ENCODE assay signal across 16 cellular contexts in genomic region chr9:1462626-1463308, GRCh38.
DNase-seq lines count a peak whose midpoint lies in the region; ATAC-seq and TF ChIP-seq lines count a peak whose summit lies in the region.
"Had no signal": no experiment of that assay in that cellular context is flagged by ENCODE, and none has a peak within 500 bp of the region (broad histone marks: within the 10 kb centered on the region; RNA-seq: fewer than 3 reads in every experiment).

No MANE protein-coding gene starts in this region.

- no peaks in the 10 kb centered on the region for H3K36me3 ChIP-seq in RWPE2 (ENCODE audit: low read depth)
- no peaks in the 10 kb centered on the region for H3K36me3 ChIP-seq in mucosa of descending colon (ENCODE audit: low read depth)
- H3K36me3 ChIP-seq: SJCRH30 had no signal

- no peaks in the 10 kb centered on the region for H3K27me3 ChIP-seq in RWPE2 (ENCODE audit: insufficient read depth, poor library complexity, severe bottlenecking)
- H3K27me3 ChIP-seq: SJCRH30 had no signal

- DNase-seq in NCI-H2171 treated with DMSO at 0.1 percent for 48 hours (lab: John Stamatoyannopoulos, UW) (peak; percentile 34), NCI-H2171 (lab: John Stamatoyannopoulos, UW) (no peak), HT-29 (ENCODE audit: low spot score) (peak; percentile 75), RWPE2 (ENCODE audit: low spot score) (no peak), mucosa of descending colon (no peak), kidney tubule cell (ENCODE audit: low spot score) (no peak)
- DNase-seq in stimulated activated CD4-positive, alpha-beta T cell treated with anti-CD3 and anti-CD28 coated beads, Interleukin-1b, Interleukin-23, amount 100 ng/mL, for 48 hours = no peak
- DNase-seq: CD4-positive, alpha-beta T cell; DMS79; HFFc6; NCI-H187; NCI-H345; NCI-H774 had no signal

- H3K4me3 ChIP-seq in RWPE2 (ENCODE audit: severe bottlenecking) (no peak overlapping the region), mucosa of descending colon (no peak overlapping the region)
- H3K4me3 ChIP-seq: SJCRH30 had no signal

- H3K9me3 ChIP-seq in RWPE2 (ENCODE audit: severe bottlenecking) (no peaks in the 10 kb centered on the region), mucosa of descending colon (no peaks in the 10 kb centered on the region)
- H3K9me3 ChIP-seq: SJCRH30 had no signal

- no peak for TF ChIP-seq CTCF in RWPE2 (IDR thresholded peaks at IDR 0.05; ENCODE audit: poor library complexity, severe bottlenecking)
- TF ChIP-seq CTCF in mucosa of descending colon (IDR thresholded peaks at IDR 0.05) = no peak

- intact Hi-C loops in mucosa of descending colon (cut with DNase I, micrococcal nuclease) = no loop called here

- ATAC-seq in RWPE2 (ENCODE audit: low read depth) = peak; percentile 23; the same call in 2 of the 3 replicates
- ATAC-seq in mucosa of descending colon = peak; percentile 70
- no peak for ATAC-seq in HG03442 (IDR thresholded peaks at IDR 0.05; ENCODE audit: unreplicated experiment)

- H3K4me1 ChIP-seq in RWPE2 (ENCODE audit: insufficient read depth, poor library complexity, severe bottlenecking) (peaks cover 14% of the 10 kb centered on the region), mucosa of descending colon (ENCODE audit: low read depth) (peaks cover 7% of the 10 kb centered on the region)

- no peak overlapping the region for H3K27ac ChIP-seq in RWPE2 (ENCODE audit: poor library complexity, severe bottlenecking)
- H3K27ac ChIP-seq: RWPE1 had no signal

Comparison
In these comparisons a context has a peak if more than half of its experiments do, and no peak if none do; other contexts are left out.
1. DNase-seq: peak in NCI-H2171 treated with DMSO at 0.1 percent for 48 hours (single experiment) and HT-29 (single experiment); none in NCI-H2171 (single experiment), RWPE2 (single experiment), mucosa of descending colon (0 of 3), kidney tubule cell (single experiment) and stimulated activated CD4-positive, alpha-beta T cell treated with anti-CD3 and anti-CD28 coated beads, Interleukin-1b, Interleukin-23, amount 100 ng/mL, for 48 hours (single experiment).